16 cellular contexts compared by ENCODE assay signal in the genomic region with DNA sequence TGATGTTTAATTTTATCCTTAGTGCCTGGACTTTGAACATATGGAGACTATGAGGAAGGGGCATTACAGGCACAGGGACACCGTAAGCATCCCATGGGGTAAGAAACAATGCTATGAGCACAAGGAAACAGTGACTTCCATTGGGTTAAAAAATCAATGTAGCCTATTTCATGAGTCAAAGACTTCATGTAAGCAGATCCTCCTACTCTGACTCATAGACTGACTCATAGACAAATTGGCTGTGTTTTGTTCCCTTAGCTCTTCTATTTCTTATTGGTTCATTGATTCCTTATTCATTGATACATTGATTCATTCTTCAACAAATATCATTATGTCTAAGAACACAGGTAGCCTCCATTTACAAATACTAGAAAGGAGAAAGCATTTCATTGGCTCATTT.
DNase-seq lines count a peak whose midpoint lies in the region; ATAC-seq, FAIRE-seq and TF ChIP-seq lines count a peak whose summit lies in the region.
"Had no signal": no experiment of that assay in that cellular context is flagged by ENCODE, and none has a peak within 500 bp of the region (broad histone marks: within the 10 kb centered on the region; RNA-seq: fewer than 3 reads in every experiment).

No MANE protein-coding gene starts in this region.

- no peak overlapping the region for H4K5ac ChIP-seq in H9 (ENCODE audit: insufficient read length, low read depth, low read length)

- no peak overlapping the region for H2BK12ac ChIP-seq in H9 (ENCODE audit: insufficient read length, low read depth, low read length)

- no peaks in the 10 kb centered on the region for H3K9me3 ChIP-seq in astrocyte (ENCODE audit: insufficient read depth, low read depth, low read length)
- H3K9me3 ChIP-seq in H9 (ENCODE audit: control insufficient read depth, low read depth, low read length), result no peaks in the 10 kb centered on the region
- H3K9me3 ChIP-seq: gastrocnemius medialis, left lung, SJCRH30 had no signal

- WGBS in H9 (ENCODE audit: extremely low coverage, insufficient read length, low lambda C conversion rate), result no CpG with 5 or more reads among the region's 1 CpG

- H3K9me3 Mint-ChIP-seq in astrocyte (ENCODE audit: unreplicated experiment), result no peaks in the 10 kb centered on the region
- no peaks in the 10 kb centered on the region for H3K9me3 Mint-ChIP-seq in H9
- H3K9me3 Mint-ChIP-seq: activated B cell treated with CpG ODN at 0.5 μM for 24 hours had no signal

- no peaks in the 10 kb centered on the region for H4K20me1 ChIP-seq in astrocyte (ENCODE audit: insufficient read depth, low read length)
- H4K20me1 ChIP-seq in H9 (ENCODE audit: control insufficient read depth, insufficient read depth, insufficient read length), result no peaks in the 10 kb centered on the region

- peak; percentile 29 for DNase-seq in HFF-Myc (ENCODE audit: extremely low read depth, low read depth)
- peak; percentile 85 for DNase-seq in astrocyte (ENCODE audit: low read depth)
- DNase-seq in iris pigment epithelial cell (ENCODE audit: low read depth), result peak; percentile 89
- no peak for DNase-seq in SKM-1 (lab: John Stamatoyannopoulos, UW; ENCODE audit: unreplicated experiment)
- no peak for DNase-seq in H9
- no peak for DNase-seq in cerebellar nuclear complex (lab: John Stamatoyannopoulos, UW)
- DNase-seq: activated B cell treated with CpG ODN at 0.5 μM for 24 hours; activated T-cell treated with anti-CD3 and anti-CD28 coated beads for 4 hours; DMS79; gastrocnemius medialis; left lung; NCI-H510A; occipital lobe; SJCRH30; stimulated activated naive CD8-positive, alpha-beta T cell treated with anti-CD3 and anti-CD28 coated beads, Interleukin-15, amount 100 ng/mL, for 72 hours had no signal

- no peak overlapping the region for H3K4me3 Mint-ChIP-seq in astrocyte (ENCODE audit: unreplicated experiment)
- no peak overlapping the region for H3K4me3 Mint-ChIP-seq in H9
- H3K4me3 Mint-ChIP-seq: activated B cell treated with CpG ODN at 0.5 μM for 24 hours; stimulated activated naive CD8-positive, alpha-beta T cell treated with anti-CD3 and anti-CD28 coated beads, Interleukin-15, amount 100 ng/mL, for 72 hours had no signal

- H3K4me2 ChIP-seq in astrocyte (ENCODE audit: low read length) (no peak overlapping the region), H9 (ENCODE audit: insufficient read depth, insufficient read length, low read length) (no peak overlapping the region)

- peak; percentile 94 for FAIRE-seq in astrocyte (lab: Jason Lieb, UNC)

- H3K79me2 ChIP-seq in astrocyte (ENCODE audit: insufficient read depth, low read length), result no peaks in the 10 kb centered on the region
- H3K79me2 ChIP-seq in H9 (ENCODE audit: insufficient read depth, low read length), result no peaks in the 10 kb centered on the region

- no peak overlapping the region for H4K8ac ChIP-seq in H9 (replicated peaks; ENCODE audit: insufficient read length, low read depth, low read length)

- H2AK5ac ChIP-seq in H9 (ENCODE audit: insufficient read length, low read length), result no peak overlapping the region

- H3K27me3 ChIP-seq in astrocyte (ENCODE audit: insufficient read depth, low read length) (no peaks in the 10 kb centered on the region), H9 (ENCODE audit: insufficient read depth, low read length) (no peaks in the 10 kb centered on the region)
- H3K27me3 ChIP-seq: gastrocnemius medialis, left lung, SJCRH30 had no signal

- H3K4ac ChIP-seq in H9 (ENCODE audit: low read depth, low read length), result no peak overlapping the region

- H3K27me3 Mint-ChIP-seq in astrocyte (ENCODE audit: low read depth, unreplicated experiment), result no peaks in the 10 kb centered on the region
- H3K27me3 Mint-ChIP-seq in H9 (ENCODE audit: low read depth), result no peaks in the 10 kb centered on the region
- H3K27me3 Mint-ChIP-seq: activated B cell treated with CpG ODN at 0.5 μM for 24 hours; stimulated activated naive CD8-positive, alpha-beta T cell treated with anti-CD3 and anti-CD28 coated beads, Interleukin-15, amount 100 ng/mL, for 72 hours had no signal

- H2BK120ac ChIP-seq in H9 (ENCODE audit: low read depth, low read length, poor library complexity, severe bottlenecking), result no peak overlapping the region

- H3K27ac ChIP-seq in astrocyte (ENCODE audit: low read depth, low read length), result peak overlapping the region; percentile 29
- no peak overlapping the region for H3K27ac ChIP-seq in H9 (ENCODE audit: insufficient read length, low read depth, low read length)
- H3K27ac ChIP-seq: gastrocnemius medialis, left lung, SJCRH30 had no signal

- H4K91ac ChIP-seq in H9 (ENCODE audit: insufficient read length, low read depth, low read length), result no peak overlapping the region

- H3K27ac Mint-ChIP-seq in astrocyte (ENCODE audit: unreplicated experiment) (peak overlapping the region; percentile 0), H9 (no peak overlapping the region)
- H3K27ac Mint-ChIP-seq: activated B cell treated with CpG ODN at 0.5 μM for 24 hours; stimulated activated naive CD8-positive, alpha-beta T cell treated with anti-CD3 and anti-CD28 coated beads, Interleukin-15, amount 100 ng/mL, for 72 hours had no signal

- H3K36me3 Mint-ChIP-seq in astrocyte (ENCODE audit: low read depth, unreplicated experiment), result no peaks in the 10 kb centered on the region
- no peaks in the 10 kb centered on the region for H3K36me3 Mint-ChIP-seq in H9 (ENCODE audit: insufficient read depth in 1 of 3, low read depth in 3 of 3)

- no peak overlapping the region for H3T11ph ChIP-seq in H9 (ENCODE audit: low read length)

- H3K4me1 ChIP-seq in astrocyte (ENCODE audit: insufficient read depth, low read length), result peaks cover 13% of the 10 kb centered on the region
- H3K4me1 ChIP-seq in H9 (ENCODE audit: insufficient read depth, low read length), result peaks cover under 1% of the 10 kb centered on the region; the same call in 1 of the 2 replicates
- H3K4me1 ChIP-seq: gastrocnemius medialis, left lung, SJCRH30 had no signal

- no peaks in the 10 kb centered on the region for H3K79me1 ChIP-seq in H9 (ENCODE audit: insufficient read depth, low read depth, low read length, poor library complexity, severe bottlenecking)

- H2BK5ac ChIP-seq in H9 (ENCODE audit: insufficient read length, low read length), result no peak overlapping the region

- TF ChIP-seq CTCF in HFF-Myc (IDR thresholded peaks at IDR 0.05; ENCODE audit: low read depth, low read length, missing control alignments) (no peak), astrocyte (IDR thresholded peaks at IDR 0.05; ENCODE audit: insufficient read depth, low read depth, low read length) (no peak), H9 (conservative IDR thresholded peaks at IDR 0.05) (no peak)

- H3K4me1 Mint-ChIP-seq in astrocyte (ENCODE audit: low read depth, unreplicated experiment) (peaks cover 22% of the 10 kb centered on the region), H9 (peaks cover 3 to 4% of the 10 kb centered on the region in 2 experiments; a peak in 3 of 4 replicates)
- H3K4me1 Mint-ChIP-seq: activated B cell treated with CpG ODN at 0.5 μM for 24 hours; stimulated activated naive CD8-positive, alpha-beta T cell treated with anti-CD3 and anti-CD28 coated beads, Interleukin-15, amount 100 ng/mL, for 72 hours had no signal

- no peak overlapping the region for H3K56ac ChIP-seq in H9 (ENCODE audit: insufficient read length, low read depth, low read length)

- H3K9ac ChIP-seq in astrocyte (ENCODE audit: low read length), result no peak overlapping the region
- no peak overlapping the region for H3K9ac ChIP-seq in H9 (ENCODE audit: extremely low read depth, insufficient read length, low read length)

- H2BK15ac ChIP-seq in H9 (ENCODE audit: low read depth, low read length), result no peak overlapping the region

- no peaks in the 10 kb centered on the region for H3K23me2 ChIP-seq in H9 (ENCODE audit: insufficient read length, low read depth, low read length, poor library complexity, severe bottlenecking)

- no peak overlapping the region for H3K23ac ChIP-seq in H9 (ENCODE audit: insufficient read length, low read depth, low read length)

- H2AFZ ChIP-seq in astrocyte (ENCODE audit: low read depth, low read length), result no peak overlapping the region
- H2AFZ ChIP-seq in H9 (ENCODE audit: low read length), result no peak overlapping the region

- H3K18ac ChIP-seq in H9 (ENCODE audit: insufficient read length, low read depth, low read length), result no peak overlapping the region

- no peak for ATAC-seq in GM19455 (IDR thresholded peaks at IDR 0.05; ENCODE audit: unreplicated experiment)
- ATAC-seq: gastrocnemius medialis; left lung; stimulated activated naive CD8-positive, alpha-beta T cell treated with anti-CD3 and anti-CD28 coated beads, Interleukin-15, amount 100 ng/mL, for 72 hours had no signal

- H3K4me3 ChIP-seq in HFF-Myc (replicated peaks; ENCODE audit: low read depth, low read length) (no peak overlapping the region), astrocyte (ENCODE audit: insufficient read depth, low read depth, low read length) (no peak overlapping the region)
- H3K4me3 ChIP-seq: gastrocnemius medialis, left lung, SJCRH30 had no signal

- no peaks in the 10 kb centered on the region for H3K36me3 ChIP-seq in astrocyte (ENCODE audit: insufficient read depth, low read length)
- H3K36me3 ChIP-seq: gastrocnemius medialis, left lung, SJCRH30 had no signal

- no peak overlapping the region for H2BK20ac ChIP-seq in H9 (ENCODE audit: low read depth, low read length, poor library complexity, severe bottlenecking)

- H3K14ac ChIP-seq in H9 (ENCODE audit: insufficient read depth, low read length), result no peak overlapping the region

Comparison
In these comparisons a context has a peak if more than half of its experiments do, and no peak if none do; other contexts are left out.
1. DNase-seq: peak in HFF-Myc (single experiment), astrocyte (single experiment) and iris pigment epithelial cell (single experiment); none in SKM-1 (single experiment), H9 (single experiment) and cerebellar nuclear complex (0 of 2).